Comparison of ENCODE assay signal across 1 cellular context in genomic region chr13:45341034-45341798, GRCh38.
TF ChIP-seq lines count a peak whose summit lies in the region.

Gene TPT1, minus strand, starts transcription at chr13:45341183. Its CDS starts 114 bp downstream, at chr13:45341069.

TF ChIP-seq in GM23338, 12 proteins besides CTCF, POLR2A, EP300 and RAD21 (continued from another document):
- peak; percentile 65; the same call in 1 of the 2 replicates for TF ChIP-seq ETS1 (IDR thresholded peaks at IDR 0.05)
- no peak for TF ChIP-seq JUNB (IDR thresholded peaks at IDR 0.05; ENCODE audit: unreplicated experiment)
TF ChIP-seq in GM23338: peak in this region for 4.
